Comparison of ENCODE assay signal across 9 cellular contexts in genomic region chr14:87888136-87888999, GRCh38.
DNase-seq lines count a peak whose midpoint lies in the region; ATAC-seq and TF ChIP-seq lines count a peak whose summit lies in the region.
"Had no signal": no experiment of that assay in that cellular context is flagged by ENCODE, and none has a peak within 500 bp of the region (broad histone marks: within the 10 kb centered on the region; RNA-seq: fewer than 3 reads in every experiment).

No MANE protein-coding gene starts in this region.

- peak; percentile 67 for TF ChIP-seq CTCF in glutamatergic neuron (IDR thresholded peaks at IDR 0.05; ENCODE audit: partially characterized antibody, unreplicated experiment)
- TF ChIP-seq CTCF in gastroesophageal sphincter (IDR thresholded peaks at IDR 0.05), result peak in 1 of 4 experiments; percentile 41

- no peak for TF ChIP-seq POLR2A in gastroesophageal sphincter (IDR thresholded peaks at IDR 0.05)

- no peak overlapping the region for H3K4me3 Mint-ChIP-seq in glutamatergic neuron (ENCODE audit: unreplicated experiment)
- H3K4me3 Mint-ChIP-seq: immature natural killer cell had no signal

- no peaks in the 10 kb centered on the region for H3K36me3 Mint-ChIP-seq in glutamatergic neuron (ENCODE audit: unreplicated experiment)
- H3K36me3 Mint-ChIP-seq: immature natural killer cell had no signal

- H3K27ac ChIP-seq in gastroesophageal sphincter, result peak overlapping the region in 1 of 4 donors; percentile 44

- no peak overlapping the region for H3K4me3 ChIP-seq in gastroesophageal sphincter

- 55 to 58% methylated on average over 11 to 20 of the region's 20 CpGs for WGBS in gastroesophageal sphincter (ENCODE audit: low coverage in 1 of 2), 2 donors

- H3K4me1 Mint-ChIP-seq in glutamatergic neuron (ENCODE audit: low read depth, unreplicated experiment), result no peaks in the 10 kb centered on the region
- H3K4me1 Mint-ChIP-seq: immature natural killer cell had no signal

- DNase-seq in Daoy (ENCODE audit: low read depth), result peak; percentile 46
- peak; percentile 47 for DNase-seq in OCI-M1 (lab: John Stamatoyannopoulos, UW)
- peak; percentile 65 for DNase-seq in glutamatergic neuron
- no peak for DNase-seq in epidermal melanocyte (ENCODE audit: insufficient read length, low spot score)

- no peaks in the 10 kb centered on the region for H3K9me3 ChIP-seq in gastroesophageal sphincter

- H3K4me1 ChIP-seq in gastroesophageal sphincter, result no peaks in the 10 kb centered on the region

- H3K27me3 Mint-ChIP-seq in glutamatergic neuron (ENCODE audit: unreplicated experiment), result no peaks in the 10 kb centered on the region

- H3K27me3 ChIP-seq in gastroesophageal sphincter, result no peaks in the 10 kb centered on the region

- no peak for TF ChIP-seq EP300 in gastroesophageal sphincter (IDR thresholded peaks at IDR 0.05)

- ATAC-seq in GM21576 (IDR thresholded peaks at IDR 0.05; ENCODE audit: unreplicated experiment) (peak; percentile 68), gastroesophageal sphincter (no peak), GM18907 (IDR thresholded peaks at IDR 0.05; ENCODE audit: unreplicated experiment) (no peak), HG03025 (IDR thresholded peaks at IDR 0.05; ENCODE audit: low FRiP score, unreplicated experiment) (no peak)

- H3K9me3 Mint-ChIP-seq in glutamatergic neuron (ENCODE audit: unreplicated experiment), result no peaks in the 10 kb centered on the region
- H3K9me3 Mint-ChIP-seq: immature natural killer cell had no signal

- H3K27ac Mint-ChIP-seq in glutamatergic neuron (ENCODE audit: unreplicated experiment), result no peak overlapping the region
- H3K27ac Mint-ChIP-seq: immature natural killer cell had no signal

- no peaks in the 10 kb centered on the region for H3K36me3 ChIP-seq in gastroesophageal sphincter
